31 cellular contexts compared by ENCODE assay signal in genomic region chr6:157476797-157477196, GRCh38.
"Had no signal": no experiment of that assay in that cellular context is flagged by ENCODE, and none has a peak within 500 bp of the region (broad histone marks: within the 10 kb centered on the region; RNA-seq: fewer than 3 reads in every experiment).

No MANE protein-coding gene starts in this region.

- H3K27ac Mint-ChIP-seq: activated CD4-positive, alpha-beta memory T cell treated with anti-CD3 and anti-CD28 coated beads for 36 hours; activated CD4-positive, alpha-beta T cell treated with anti-CD3 and anti-CD28 coated beads for 36 hours; activated CD4-positive, alpha-beta T cell treated with anti-CD3 and anti-CD28 coated beads, Interleukin-2, amount 10 ng/mL, durations not matched to agents 24 days and 14 days; activated CD8-positive, alpha-beta memory T cell treated with anti-CD3 and anti-CD28 coated beads, Interleukin-2, amount 10 ng/mL, durations not matched to agents 7 days and 5 days; activated CD8-positive, alpha-beta T cell treated with anti-CD3 and anti-CD28 coated beads, Interleukin-2, amount 10 ng/mL, durations not matched to agents 7 days and 5 days; activated naive CD4-positive, alpha-beta T cell treated with anti-CD3 and anti-CD28 coated beads for 36 hours; activated naive CD4-positive, alpha-beta T cell treated with anti-CD3 and anti-CD28 coated beads, Interleukin-2, amount 50 U/mL, for 24 hours; activated naive CD8-positive, alpha-beta T cell treated with anti-CD3 and anti-CD28 coated beads for 36 hours; activated naive CD8-positive, alpha-beta T cell treated with anti-CD3 and anti-CD28 coated beads, Interleukin-2, amount 50 U/mL, for 24 hours; activated T-helper 1 cell treated with anti-CD3 and anti-CD28 coated beads, Interleukin-12 subunit alpha, Interleukin-12 subunit beta, Interleukin-2, Interleukin-4 antibody, amounts not matched to agents 30 ng/mL and 10 ng/mL and 1 ng/mL, durations not matched to agents 14 hours and 24 hours and 36 hours; activated T-helper 2 cell treated with anti-CD3 and anti-CD28 coated beads, Interferon-gamma antibody, Interleukin-2, Interleukin-4, amounts not matched to agents 10 μg/mL and 5 μg/mL and 100 μg/mL, durations not matched to agents 14 hours and 24 hours and 36 hours; brain had no signal

- H3K4me3 Mint-ChIP-seq: activated CD4-positive, alpha-beta memory T cell treated with anti-CD3 and anti-CD28 coated beads for 36 hours; activated CD4-positive, alpha-beta T cell treated with anti-CD3 and anti-CD28 coated beads for 36 hours; activated CD4-positive, alpha-beta T cell treated with anti-CD3 and anti-CD28 coated beads, Interleukin-2, amount 10 ng/mL, durations not matched to agents 24 days and 14 days; activated CD8-positive, alpha-beta memory T cell treated with anti-CD3 and anti-CD28 coated beads, Interleukin-2, amount 10 ng/mL, durations not matched to agents 7 days and 5 days; activated CD8-positive, alpha-beta T cell treated with anti-CD3 and anti-CD28 coated beads, Interleukin-2, amount 10 ng/mL, durations not matched to agents 7 days and 5 days; activated naive CD4-positive, alpha-beta T cell treated with anti-CD3 and anti-CD28 coated beads for 36 hours; activated naive CD4-positive, alpha-beta T cell treated with anti-CD3 and anti-CD28 coated beads, Interleukin-2, amount 50 U/mL, for 24 hours; activated naive CD8-positive, alpha-beta T cell treated with anti-CD3 and anti-CD28 coated beads for 36 hours; activated naive CD8-positive, alpha-beta T cell treated with anti-CD3 and anti-CD28 coated beads, Interleukin-2, amount 50 U/mL, for 24 hours; activated T-helper 1 cell treated with anti-CD3 and anti-CD28 coated beads, Interleukin-12 subunit alpha, Interleukin-12 subunit beta, Interleukin-2, Interleukin-4 antibody, amounts not matched to agents 30 ng/mL and 10 ng/mL and 1 ng/mL, durations not matched to agents 14 hours and 24 hours and 36 hours; brain had no signal

- H3K36me3 ChIP-seq: adrenal gland, breast epithelium, cardiac muscle cell, colonic mucosa had no signal

- DNase-seq: activated CD4-positive, alpha-beta memory T cell treated with anti-CD3 and anti-CD28 coated beads for 36 hours; activated CD4-positive, alpha-beta T cell treated with anti-CD3 and anti-CD28 coated beads for 36 hours; activated CD4-positive, alpha-beta T cell treated with anti-CD3 and anti-CD28 coated beads, Interleukin-2, amount 10 ng/mL, durations not matched to agents 24 days and 14 days; activated CD4-positive, CD25-positive, alpha-beta regulatory T cell; activated CD4-positive, CD25-positive, alpha-beta regulatory T cell treated with anti-CD3 and anti-CD28 coated beads, Interleukin-2, amount 50 U/mL, for 72 hours; activated CD8-positive, alpha-beta memory T cell treated with anti-CD3 and anti-CD28 coated beads, Interleukin-2, amount 10 ng/mL, durations not matched to agents 7 days and 5 days; activated CD8-positive, alpha-beta memory T cell treated with anti-CD3 and anti-CD28 coated beads, Interleukin-2, amount 50 U/mL, for 4 hours; activated CD8-positive, alpha-beta T cell treated with anti-CD3 and anti-CD28 coated beads, Interleukin-2, amount 10 ng/mL, durations not matched to agents 7 days and 5 days; activated effector memory CD4-positive, alpha-beta T cell treated with anti-CD3 and anti-CD28 coated beads, Interleukin-2, amount 50 U/mL, for 16 hours; activated naive CD4-positive, alpha-beta T cell treated with anti-CD3 and anti-CD28 coated beads for 36 hours; activated naive CD8-positive, alpha-beta T cell treated with anti-CD3 and anti-CD28 coated beads for 36 hours; activated naive CD8-positive, alpha-beta T cell treated with anti-CD3 and anti-CD28 coated beads, Interleukin-2, amount 50 U/mL, for 24 hours; activated T-cell treated with anti-CD3 and anti-CD28 coated beads, Interleukin-2, amount 50 U/mL, for 1 hour; activated T-cell treated with anti-CD3 and anti-CD28 coated beads, Interleukin-2, amount 50 U/mL, for 48 hours; adrenal gland; amygdala; aorta; central memory CD4-positive, alpha-beta T cell; cerebellar nuclear complex; colonic mucosa; effector CD8-positive, alpha-beta T cell; foreskin fibroblast; head of caudate nucleus had no signal

- H3K4me1 Mint-ChIP-seq: activated naive CD4-positive, alpha-beta T cell treated with anti-CD3 and anti-CD28 coated beads, Interleukin-2, amount 50 U/mL, for 24 hours; brain had no signal

- H3K27me3 Mint-ChIP-seq: activated CD8-positive, alpha-beta memory T cell treated with anti-CD3 and anti-CD28 coated beads, Interleukin-2, amount 10 ng/mL, durations not matched to agents 7 days and 5 days; activated naive CD8-positive, alpha-beta T cell treated with anti-CD3 and anti-CD28 coated beads, Interleukin-2, amount 50 U/mL, for 24 hours; brain had no signal

- FAIRE-seq: endometrium had no signal

- H3K27me3 ChIP-seq: adrenal gland, breast epithelium, cardiac muscle cell, colonic mucosa had no signal

- H3K9me3 ChIP-seq: breast epithelium, colonic mucosa had no signal

- ATAC-seq: activated CD4-positive, alpha-beta T cell treated with anti-CD3 and anti-CD28 coated beads for 36 hours; activated CD8-positive, alpha-beta memory T cell treated with anti-CD3 and anti-CD28 coated beads, Interleukin-2, amount 10 ng/mL, durations not matched to agents 7 days and 5 days; activated CD8-positive, alpha-beta T cell treated with anti-CD3 and anti-CD28 coated beads, Interleukin-2, amount 10 ng/mL, durations not matched to agents 7 days and 5 days; activated naive CD8-positive, alpha-beta T cell treated with anti-CD3 and anti-CD28 coated beads, Interleukin-2, amount 50 U/mL, for 24 hours had no signal

- H3K27ac ChIP-seq: adrenal gland, breast epithelium, cardiac muscle cell, colonic mucosa, epithelial cell of prostate had no signal

- H3K4me1 ChIP-seq: adrenal gland, breast epithelium, colonic mucosa had no signal

- H3K9me3 Mint-ChIP-seq: activated CD4-positive, alpha-beta memory T cell treated with anti-CD3 and anti-CD28 coated beads for 36 hours; activated naive CD4-positive, alpha-beta T cell treated with anti-CD3 and anti-CD28 coated beads for 36 hours; activated naive CD4-positive, alpha-beta T cell treated with anti-CD3 and anti-CD28 coated beads, Interleukin-2, amount 50 U/mL, for 24 hours; activated naive CD8-positive, alpha-beta T cell treated with anti-CD3 and anti-CD28 coated beads for 36 hours had no signal

- H3K4me3 ChIP-seq: adrenal gland, breast epithelium, cardiac muscle cell, colonic mucosa had no signal

- H3K36me3 Mint-ChIP-seq: activated CD4-positive, alpha-beta memory T cell treated with anti-CD3 and anti-CD28 coated beads for 36 hours; activated naive CD4-positive, alpha-beta T cell treated with anti-CD3 and anti-CD28 coated beads, Interleukin-2, amount 50 U/mL, for 24 hours; activated naive CD8-positive, alpha-beta T cell treated with anti-CD3 and anti-CD28 coated beads for 36 hours had no signal
